In the genomic region with DNA sequence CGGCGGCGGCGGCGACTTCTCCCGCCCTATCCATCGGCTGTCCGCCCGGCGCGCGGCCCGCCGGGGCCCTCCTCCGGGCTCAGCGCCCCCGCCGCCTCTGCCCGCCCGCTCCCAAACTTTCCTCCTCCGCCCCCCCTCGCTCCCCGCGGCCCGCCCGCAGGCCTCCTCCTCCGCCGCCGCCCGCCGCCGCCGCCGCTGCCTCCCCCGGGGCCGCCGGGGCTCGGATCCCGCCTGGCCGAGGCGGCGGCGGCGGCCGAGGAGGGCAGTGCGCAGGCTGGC, we compare ENCODE assay signal across 1 cellular context.
TF ChIP-seq lines count a peak whose summit lies in the region.

No MANE protein-coding gene starts in this region.

TF ChIP-seq in HepG2, 621 proteins besides CTCF, POLR2A, EP300 and RAD21:
- no peak for TF ChIP-seq U2AF2 (IDR thresholded peaks at IDR 0.05; ENCODE audit: low read depth, low read length)
- TF ChIP-seq, protein P1, sequence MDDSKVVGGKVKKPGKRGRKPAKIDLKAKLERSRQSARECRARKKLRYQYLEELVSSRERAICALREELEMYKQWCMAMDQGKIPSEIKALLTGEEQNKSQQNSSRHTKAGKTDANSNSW (CRISPR knock-in tag; IDR thresholded peaks at IDR 0.05; ENCODE audit: borderline replicate concordance) = no peak
- TF ChIP-seq ZNF567 (CRISPR knock-in tag; IDR thresholded peaks at IDR 0.05; ENCODE audit: borderline replicate concordance) = no peak
- no peak for TF ChIP-seq ZNF484 (CRISPR knock-in tag; IDR thresholded peaks at IDR 0.05; ENCODE audit: borderline replicate concordance, low read depth)
- TF ChIP-seq ZBTB8A (CRISPR knock-in tag; IDR thresholded peaks at IDR 0.05; ENCODE audit: borderline replicate concordance, low read depth) = no peak
- no peak for TF ChIP-seq ZNF607 (CRISPR knock-in tag; IDR thresholded peaks at IDR 0.05; ENCODE audit: borderline replicate concordance)
- TF ChIP-seq, protein P2, sequence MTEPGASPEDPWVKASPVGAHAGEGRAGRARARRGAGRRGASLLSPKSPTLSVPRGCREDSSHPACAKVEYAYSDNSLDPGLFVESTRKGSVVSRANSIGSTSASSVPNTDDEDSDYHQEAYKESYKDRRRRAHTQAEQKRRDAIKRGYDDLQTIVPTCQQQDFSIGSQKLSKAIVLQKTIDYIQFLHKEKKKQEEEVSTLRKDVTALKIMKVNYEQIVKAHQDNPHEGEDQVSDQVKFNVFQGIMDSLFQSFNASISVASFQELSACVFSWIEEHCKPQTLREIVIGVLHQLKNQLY (CRISPR knock-in tag; IDR thresholded peaks at IDR 0.05) = no peak
- TF ChIP-seq, protein P3, sequence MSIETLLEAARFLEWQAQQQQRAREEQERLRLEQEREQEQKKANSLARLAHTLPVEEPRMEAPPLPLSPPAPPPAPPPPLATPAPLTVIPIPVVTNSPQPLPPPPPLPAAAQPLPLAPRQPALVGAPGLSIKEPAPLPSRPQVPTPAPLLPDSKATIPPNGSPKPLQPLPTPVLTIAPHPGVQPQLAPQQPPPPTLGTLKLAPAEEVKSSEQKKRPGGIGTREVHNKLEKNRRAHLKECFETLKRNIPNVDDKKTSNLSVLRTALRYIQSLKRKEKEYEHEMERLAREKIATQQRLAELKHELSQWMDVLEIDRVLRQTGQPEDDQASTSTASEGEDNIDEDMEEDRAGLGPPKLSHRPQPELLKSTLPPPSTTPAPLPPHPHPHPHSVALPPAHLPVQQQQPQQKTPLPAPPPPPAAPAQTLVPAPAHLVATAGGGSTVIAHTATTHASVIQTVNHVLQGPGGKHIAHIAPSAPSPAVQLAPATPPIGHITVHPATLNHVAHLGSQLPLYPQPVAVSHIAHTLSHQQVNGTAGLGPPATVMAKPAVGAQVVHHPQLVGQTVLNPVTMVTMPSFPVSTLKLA (IDR thresholded peaks at IDR 0.05) = no peak
- TF ChIP-seq, protein P4, sequence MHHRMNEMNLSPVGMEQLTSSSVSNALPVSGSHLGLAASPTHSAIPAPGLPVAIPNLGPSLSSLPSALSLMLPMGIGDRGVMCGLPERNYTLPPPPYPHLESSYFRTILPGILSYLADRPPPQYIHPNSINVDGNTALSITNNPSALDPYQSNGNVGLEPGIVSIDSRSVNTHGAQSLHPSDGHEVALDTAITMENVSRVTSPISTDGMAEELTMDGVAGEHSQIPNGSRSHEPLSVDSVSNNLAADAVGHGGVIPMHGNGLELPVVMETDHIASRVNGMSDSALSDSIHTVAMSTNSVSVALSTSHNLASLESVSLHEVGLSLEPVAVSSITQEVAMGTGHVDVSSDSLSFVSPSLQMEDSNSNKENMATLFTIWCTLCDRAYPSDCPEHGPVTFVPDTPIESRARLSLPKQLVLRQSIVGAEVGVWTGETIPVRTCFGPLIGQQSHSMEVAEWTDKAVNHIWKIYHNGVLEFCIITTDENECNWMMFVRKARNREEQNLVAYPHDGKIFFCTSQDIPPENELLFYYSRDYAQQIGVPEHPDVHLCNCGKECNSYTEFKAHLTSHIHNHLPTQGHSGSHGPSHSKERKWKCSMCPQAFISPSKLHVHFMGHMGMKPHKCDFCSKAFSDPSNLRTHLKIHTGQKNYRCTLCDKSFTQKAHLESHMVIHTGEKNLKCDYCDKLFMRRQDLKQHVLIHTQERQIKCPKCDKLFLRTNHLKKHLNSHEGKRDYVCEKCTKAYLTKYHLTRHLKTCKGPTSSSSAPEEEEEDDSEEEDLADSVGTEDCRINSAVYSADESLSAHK (CRISPR knock-in tag; IDR thresholded peaks at IDR 0.05; ENCODE audit: borderline replicate concordance) = no peak
- no peak for TF ChIP-seq ZNF761 (CRISPR knock-in tag; conservative IDR thresholded peaks at IDR 0.05)
- TF ChIP-seq, protein P5, sequence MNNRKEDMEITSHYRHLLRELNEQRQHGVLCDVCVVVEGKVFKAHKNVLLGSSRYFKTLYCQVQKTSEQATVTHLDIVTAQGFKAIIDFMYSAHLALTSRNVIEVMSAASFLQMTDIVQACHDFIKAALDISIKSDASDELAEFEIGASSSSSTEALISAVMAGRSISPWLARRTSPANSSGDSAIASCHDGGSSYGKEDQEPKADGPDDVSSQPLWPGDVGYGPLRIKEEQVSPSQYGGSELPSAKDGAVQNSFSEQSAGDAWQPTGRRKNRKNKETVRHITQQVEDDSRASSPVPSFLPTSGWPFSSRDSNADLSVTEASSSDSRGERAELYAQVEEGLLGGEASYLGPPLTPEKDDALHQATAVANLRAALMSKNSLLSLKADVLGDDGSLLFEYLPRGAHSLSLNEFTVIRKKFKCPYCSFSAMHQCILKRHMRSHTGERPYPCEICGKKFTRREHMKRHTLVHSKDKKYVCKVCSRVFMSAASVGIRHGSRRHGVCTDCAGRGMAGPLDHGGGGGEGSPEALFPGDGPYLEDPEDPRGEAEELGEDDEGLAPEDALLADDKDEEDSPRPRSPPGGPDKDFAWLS (CRISPR knock-in tag; IDR thresholded peaks at IDR 0.05; ENCODE audit: borderline replicate concordance) = no peak
- TF ChIP-seq ZNF34 (CRISPR knock-in tag; IDR thresholded peaks at IDR 0.05; ENCODE audit: borderline replicate concordance) = no peak
- TF ChIP-seq EHMT2 (IDR thresholded peaks at IDR 0.05; ENCODE audit: borderline replicate concordance, low read depth, low read length) = no peak
- no peak for TF ChIP-seq ZNF564 (CRISPR knock-in tag; IDR thresholded peaks at IDR 0.05)
- TF ChIP-seq, protein P6, sequence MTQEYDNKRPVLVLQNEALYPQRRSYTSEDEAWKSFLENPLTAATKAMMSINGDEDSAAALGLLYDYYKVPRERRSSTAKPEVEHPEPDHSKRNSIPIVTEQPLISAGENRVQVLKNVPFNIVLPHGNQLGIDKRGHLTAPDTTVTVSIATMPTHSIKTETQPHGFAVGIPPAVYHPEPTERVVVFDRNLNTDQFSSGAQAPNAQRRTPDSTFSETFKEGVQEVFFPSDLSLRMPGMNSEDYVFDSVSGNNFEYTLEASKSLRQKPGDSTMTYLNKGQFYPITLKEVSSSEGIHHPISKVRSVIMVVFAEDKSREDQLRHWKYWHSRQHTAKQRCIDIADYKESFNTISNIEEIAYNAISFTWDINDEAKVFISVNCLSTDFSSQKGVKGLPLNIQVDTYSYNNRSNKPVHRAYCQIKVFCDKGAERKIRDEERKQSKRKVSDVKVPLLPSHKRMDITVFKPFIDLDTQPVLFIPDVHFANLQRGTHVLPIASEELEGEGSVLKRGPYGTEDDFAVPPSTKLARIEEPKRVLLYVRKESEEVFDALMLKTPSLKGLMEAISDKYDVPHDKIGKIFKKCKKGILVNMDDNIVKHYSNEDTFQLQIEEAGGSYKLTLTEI (CRISPR knock-in tag; conservative IDR thresholded peaks at IDR 0.05) = no peak
- no peak for TF ChIP-seq ZNF678 (CRISPR knock-in tag; IDR thresholded peaks at IDR 0.05)
- no peak for TF ChIP-seq RFX1 (IDR thresholded peaks at IDR 0.05)
